ENCODE assay signal across 22 cellular contexts in the genomic region with DNA sequence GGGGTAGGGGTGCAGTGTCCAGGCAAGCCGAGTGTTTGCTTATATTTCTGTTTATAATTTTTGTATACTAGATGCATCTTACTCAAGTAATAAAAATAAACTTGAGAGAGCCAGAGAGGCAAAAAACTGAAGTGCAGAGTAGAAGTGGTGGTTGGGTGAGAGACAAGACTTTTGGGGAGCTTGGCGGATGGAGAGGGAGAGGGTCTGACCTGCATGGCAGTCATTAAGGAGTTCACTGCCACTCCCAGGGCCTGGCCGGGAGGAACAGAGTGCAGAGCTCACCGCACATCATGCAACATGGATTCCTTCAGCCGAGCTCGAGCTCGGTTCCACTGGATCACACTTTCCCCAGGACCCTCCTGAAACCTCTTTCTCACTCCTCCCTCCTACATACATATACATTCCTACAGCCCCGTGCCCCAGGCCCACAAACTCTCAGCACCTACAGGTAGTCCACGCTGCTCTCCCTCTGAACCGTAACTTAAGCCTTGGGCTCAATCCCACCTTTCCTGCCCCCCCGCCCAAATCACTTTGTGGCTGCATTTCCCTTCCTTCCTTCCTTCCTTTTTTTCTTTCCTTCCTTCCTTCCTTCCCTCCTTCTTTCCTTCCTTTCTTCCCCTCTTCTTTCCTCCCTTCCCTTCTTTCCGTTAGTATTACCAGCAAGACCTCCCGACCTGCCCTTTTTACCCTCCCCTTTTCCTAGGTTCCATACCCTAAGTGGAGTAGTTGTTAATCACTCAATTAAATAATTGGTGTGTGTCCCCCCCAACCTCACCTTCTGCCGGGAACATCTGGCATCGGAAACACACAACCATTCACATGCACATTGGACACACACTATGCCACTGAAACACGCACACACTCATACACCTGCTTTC. TPM values are rescaled to one million over a fixed set of nuclear protein-coding genes. Genes with fewer than 3 reads are reported as not detected.
DNase-seq lines count a peak whose midpoint lies in the region; ATAC-seq and TF ChIP-seq lines count a peak whose summit lies in the region.
"Had no signal": no experiment of that assay in that cellular context is flagged by ENCODE, and none has a peak within 500 bp of the region (broad histone marks: within the 10 kb centered on the region; RNA-seq: fewer than 3 reads in every experiment).

No MANE protein-coding gene starts in this region.

- H3K4me1 Mint-ChIP-seq in neural progenitor cell = peaks cover 20% of the 10 kb centered on the region
- H3K4me1 Mint-ChIP-seq in stimulated activated memory B cell treated with anti-CD40 and anti-IgM and Interleukin-4, amounts not matched to agents 10 μg/mL and 1 μg/mL and 100 μg/mL, for 72 hours = peaks cover 54% of the 10 kb centered on the region

- H3K4me2 ChIP-seq in neural progenitor cell = no peak overlapping the region
- H3K4me2 ChIP-seq in osteoblast (ENCODE audit: insufficient read depth, low read length) = no peak overlapping the region

- peaks cover 12% of the 10 kb centered on the region for H3F3A ChIP-seq in neural progenitor cell (ENCODE audit: low read depth)

- in situ Hi-C loops in GM13976 (cut with MboI; ENCODE audit: low sequenced_read_pairs, unreplicated experiment) (no loop called here), HAP-1 (cut with MboI; ENCODE audit: low sequenced_read_pairs) (no loop called here)

- peaks cover 80% of the 10 kb centered on the region for H4K20me1 ChIP-seq in neural progenitor cell (ENCODE audit: low read depth)
- peaks cover 4% of the 10 kb centered on the region for H4K20me1 ChIP-seq in osteoblast (ENCODE audit: insufficient read depth, low read length)

- H3K36me3 ChIP-seq in HAP-1 (replicated peaks) (no peaks in the 10 kb centered on the region), neural progenitor cell (no peaks in the 10 kb centered on the region), osteoblast (ENCODE audit: insufficient read depth, low read length) (no peaks in the 10 kb centered on the region)
- H3K36me3 ChIP-seq: ovary, Peyer's patch, sigmoid colon, transverse colon had no signal

- H3K27me3 Mint-ChIP-seq in neural progenitor cell (ENCODE audit: insufficient read depth, low read depth) = peaks cover 81% of the 10 kb centered on the region
- peaks cover 95% of the 10 kb centered on the region for H3K27me3 Mint-ChIP-seq in stimulated activated memory B cell treated with anti-CD40 and anti-IgM and Interleukin-4, amounts not matched to agents 10 μg/mL and 1 μg/mL and 100 μg/mL, for 72 hours

- H3K4me3 ChIP-seq in HAP-1 (peak overlapping the region; percentile 78), coronary artery (no peak overlapping the region), neural progenitor cell (no peak overlapping the region), osteoblast (ENCODE audit: insufficient read depth, low read length) (no peak overlapping the region)
- H3K4me3 ChIP-seq: lung, ovary, Peyer's patch, transverse colon had no signal

- peak overlapping the region; percentile 60 for H3K4me3 Mint-ChIP-seq in neural progenitor cell
- H3K4me3 Mint-ChIP-seq in stimulated activated memory B cell treated with anti-CD40 and anti-IgM and Interleukin-4, amounts not matched to agents 10 μg/mL and 1 μg/mL and 100 μg/mL, for 72 hours = no peak overlapping the region
- H3K4me3 Mint-ChIP-seq: activated naive CD8-positive, alpha-beta T cell treated with anti-CD3 and anti-CD28 coated beads, Interleukin-2, amount 50 U/mL, for 24 hours had no signal

- H3K79me2 ChIP-seq in neural progenitor cell (ENCODE audit: low read depth) = no peaks in the 10 kb centered on the region
- H3K79me2 ChIP-seq in osteoblast (ENCODE audit: insufficient read depth, low read length) = peaks cover 19% of the 10 kb centered on the region

- no peaks in the 10 kb centered on the region for H3K36me3 Mint-ChIP-seq in neural progenitor cell
- H3K36me3 Mint-ChIP-seq in stimulated activated memory B cell treated with anti-CD40 and anti-IgM and Interleukin-4, amounts not matched to agents 10 μg/mL and 1 μg/mL and 100 μg/mL, for 72 hours = no peaks in the 10 kb centered on the region

- no peak overlapping the region for H3K27ac Mint-ChIP-seq in neural progenitor cell
- no peak overlapping the region for H3K27ac Mint-ChIP-seq in stimulated activated memory B cell treated with anti-CD40 and anti-IgM and Interleukin-4, amounts not matched to agents 10 μg/mL and 1 μg/mL and 100 μg/mL, for 72 hours
- H3K27ac Mint-ChIP-seq: activated naive CD8-positive, alpha-beta T cell treated with anti-CD3 and anti-CD28 coated beads, Interleukin-2, amount 50 U/mL, for 24 hours had no signal

- H3K9ac ChIP-seq in neural progenitor cell = no peak overlapping the region

- no peaks in the 10 kb centered on the region for H3K9me3 ChIP-seq in HAP-1
- no peaks in the 10 kb centered on the region for H3K9me3 ChIP-seq in neural progenitor cell (ENCODE audit: low read depth)
- H3K9me3 ChIP-seq in osteoblast (ENCODE audit: low read depth, low read length) = no peaks in the 10 kb centered on the region
- H3K9me3 ChIP-seq: ovary, Peyer's patch, sigmoid colon, SJCRH30, transverse colon had no signal

- TF ChIP-seq CTCF in GM13976 (IDR thresholded peaks at IDR 0.05; ENCODE audit: borderline replicate concordance, control extremely low read depth, extremely low read depth, insufficient read depth, missing control alignments) (no peak), coronary artery (IDR thresholded peaks at IDR 0.05) (no peak), neural progenitor cell (IDR thresholded peaks at IDR 0.05) (no peak), osteoblast (IDR thresholded peaks at IDR 0.05; ENCODE audit: extremely low read depth, low read depth, low read length) (no peak)

- peaks cover 17% of the 10 kb centered on the region for H3K4me1 ChIP-seq in HAP-1
- peaks cover 14% of the 10 kb centered on the region for H3K4me1 ChIP-seq in neural progenitor cell
- peaks cover 8% of the 10 kb centered on the region for H3K4me1 ChIP-seq in osteoblast (ENCODE audit: insufficient read depth, low read length)

- no peak for ATAC-seq in stimulated activated memory B cell treated with anti-CD40 and anti-IgM and Interleukin-4, amounts not matched to agents 10 μg/mL and 1 μg/mL and 100 μg/mL, for 72 hours
- ATAC-seq: activated naive CD8-positive, alpha-beta T cell treated with anti-CD3 and anti-CD28 coated beads, Interleukin-2, amount 50 U/mL, for 24 hours had no signal

- H3K27me3 ChIP-seq in HAP-1 (ENCODE audit: low read depth) (no peaks in the 10 kb centered on the region), neural progenitor cell (peaks cover 100% of the 10 kb centered on the region), osteoblast (ENCODE audit: insufficient read depth, low read length) (peaks cover 62% of the 10 kb centered on the region)
- H3K27me3 ChIP-seq: ovary had no signal

- peaks cover 2% of the 10 kb centered on the region for H3K9me3 Mint-ChIP-seq in neural progenitor cell
- no peaks in the 10 kb centered on the region for H3K9me3 Mint-ChIP-seq in stimulated activated memory B cell treated with anti-CD40 and anti-IgM and Interleukin-4, amounts not matched to agents 10 μg/mL and 1 μg/mL and 100 μg/mL, for 72 hours
- H3K9me3 Mint-ChIP-seq: activated naive CD8-positive, alpha-beta T cell treated with anti-CD3 and anti-CD28 coated beads, Interleukin-2, amount 50 U/mL, for 24 hours had no signal

- no peak overlapping the region for H3K27ac ChIP-seq in coronary artery
- H3K27ac ChIP-seq in neural progenitor cell = no peak overlapping the region
- no peak overlapping the region for H3K27ac ChIP-seq in osteoblast (ENCODE audit: low read depth, low read length)
- H3K27ac ChIP-seq: ovary, Peyer's patch, sigmoid colon, SJCRH30, transverse colon had no signal

- no peak overlapping the region for H2AFZ ChIP-seq in neural progenitor cell (replicated peaks)
- H2AFZ ChIP-seq in osteoblast (ENCODE audit: low read length) = no peak overlapping the region

- DNase-seq in GM13976 (ENCODE audit: low spot score) = peak; percentile 9
- no peak for DNase-seq in HAP-1 (ENCODE audit: low spot score in 2 of 2)
- DNase-seq in coronary artery (ENCODE audit: low spot score) = peak; percentile 43
- DNase-seq in neural progenitor cell (ENCODE audit: low spot score) = no peak
- no peak for DNase-seq in osteoblast (ENCODE audit: insufficient read length, low spot score, missing footprints)
- no peak for DNase-seq in SKM-1 (lab: John Stamatoyannopoulos, UW; ENCODE audit: unreplicated experiment)
- DNase-seq in stimulated activated naive CD4-positive, alpha-beta T cell treated with Interleukin-2 at 50 U/mL for 16 hours (lab: John Stamatoyannopoulos, UW) = no peak
- DNase-seq: activated CD4-positive, CD25-positive, alpha-beta regulatory T cell treated with anti-CD3 and anti-CD28 coated beads, Interleukin-2, amount 50 U/mL, for 72 hours; activated effector memory CD4-positive, alpha-beta T cell treated with anti-CD3 and anti-CD28 coated beads, Interleukin-2, amount 50 U/mL, for 16 hours; activated naive CD8-positive, alpha-beta T cell treated with anti-CD3 and anti-CD28 coated beads, Interleukin-2, amount 50 U/mL, for 24 hours; Karpas-422; kidney glomerular epithelial cell; NCI-H146; ovary; Peyer's patch; sigmoid colon; SJCRH30; T-helper 1 cell; transverse colon had no signal

RNA-seq across cellular contexts. Expression of gene VAX2, which starts 1.8 kb away (rescaled TPM):
- total RNA-seq in neural progenitor cell (ENCODE audit: low replicate concordance) = 0.62 and 2.1 TPM in 2 replicates
- 4.1 and 4.3 TPM in 2 replicates for total RNA-seq in osteoblast
- total RNA-seq: frontal cortex, Peyer's patch, transverse colon had no signal

RNA-seq across cellular contexts. Expression of gene ATP6V1B1, which starts 37.1 kb away (rescaled TPM):
- 0.99 and 1.1 TPM in 2 replicates for total RNA-seq in neural progenitor cell (ENCODE audit: low replicate concordance)
- 0.88 and 2.5 TPM in 2 replicates for total RNA-seq in osteoblast
- total RNA-seq: frontal cortex, transverse colon had no signal

Comparison
In these comparisons a context has a peak if more than half of its experiments do, and no peak if none do; other contexts are left out.
1. DNase-seq: peak in GM13976 (single experiment) and coronary artery (single experiment); none in HAP-1 (0 of 2), neural progenitor cell (single experiment), osteoblast (single experiment), SKM-1 (single experiment) and stimulated activated naive CD4-positive, alpha-beta T cell treated with Interleukin-2 at 50 U/mL for 16 hours (single experiment).